In genomic region chr1:41660570-41661427, GRCh38 we compare ENCODE assay signal across 2 cellular contexts.
TF ChIP-seq lines count a peak whose summit lies in the region.

No MANE protein-coding gene starts in this region.

TF ChIP-seq in A549, 52 proteins besides CTCF, POLR2A, EP300 and RAD21 (continued from another document):
- no peak for TF ChIP-seq E2F6 (IDR thresholded peaks at IDR 0.05; ENCODE audit: borderline replicate concordance, low read depth)

TF ChIP-seq in GM23338, 12 proteins besides CTCF, POLR2A, EP300 and RAD21 (continued from another document):
- TF ChIP-seq, protein P1, sequence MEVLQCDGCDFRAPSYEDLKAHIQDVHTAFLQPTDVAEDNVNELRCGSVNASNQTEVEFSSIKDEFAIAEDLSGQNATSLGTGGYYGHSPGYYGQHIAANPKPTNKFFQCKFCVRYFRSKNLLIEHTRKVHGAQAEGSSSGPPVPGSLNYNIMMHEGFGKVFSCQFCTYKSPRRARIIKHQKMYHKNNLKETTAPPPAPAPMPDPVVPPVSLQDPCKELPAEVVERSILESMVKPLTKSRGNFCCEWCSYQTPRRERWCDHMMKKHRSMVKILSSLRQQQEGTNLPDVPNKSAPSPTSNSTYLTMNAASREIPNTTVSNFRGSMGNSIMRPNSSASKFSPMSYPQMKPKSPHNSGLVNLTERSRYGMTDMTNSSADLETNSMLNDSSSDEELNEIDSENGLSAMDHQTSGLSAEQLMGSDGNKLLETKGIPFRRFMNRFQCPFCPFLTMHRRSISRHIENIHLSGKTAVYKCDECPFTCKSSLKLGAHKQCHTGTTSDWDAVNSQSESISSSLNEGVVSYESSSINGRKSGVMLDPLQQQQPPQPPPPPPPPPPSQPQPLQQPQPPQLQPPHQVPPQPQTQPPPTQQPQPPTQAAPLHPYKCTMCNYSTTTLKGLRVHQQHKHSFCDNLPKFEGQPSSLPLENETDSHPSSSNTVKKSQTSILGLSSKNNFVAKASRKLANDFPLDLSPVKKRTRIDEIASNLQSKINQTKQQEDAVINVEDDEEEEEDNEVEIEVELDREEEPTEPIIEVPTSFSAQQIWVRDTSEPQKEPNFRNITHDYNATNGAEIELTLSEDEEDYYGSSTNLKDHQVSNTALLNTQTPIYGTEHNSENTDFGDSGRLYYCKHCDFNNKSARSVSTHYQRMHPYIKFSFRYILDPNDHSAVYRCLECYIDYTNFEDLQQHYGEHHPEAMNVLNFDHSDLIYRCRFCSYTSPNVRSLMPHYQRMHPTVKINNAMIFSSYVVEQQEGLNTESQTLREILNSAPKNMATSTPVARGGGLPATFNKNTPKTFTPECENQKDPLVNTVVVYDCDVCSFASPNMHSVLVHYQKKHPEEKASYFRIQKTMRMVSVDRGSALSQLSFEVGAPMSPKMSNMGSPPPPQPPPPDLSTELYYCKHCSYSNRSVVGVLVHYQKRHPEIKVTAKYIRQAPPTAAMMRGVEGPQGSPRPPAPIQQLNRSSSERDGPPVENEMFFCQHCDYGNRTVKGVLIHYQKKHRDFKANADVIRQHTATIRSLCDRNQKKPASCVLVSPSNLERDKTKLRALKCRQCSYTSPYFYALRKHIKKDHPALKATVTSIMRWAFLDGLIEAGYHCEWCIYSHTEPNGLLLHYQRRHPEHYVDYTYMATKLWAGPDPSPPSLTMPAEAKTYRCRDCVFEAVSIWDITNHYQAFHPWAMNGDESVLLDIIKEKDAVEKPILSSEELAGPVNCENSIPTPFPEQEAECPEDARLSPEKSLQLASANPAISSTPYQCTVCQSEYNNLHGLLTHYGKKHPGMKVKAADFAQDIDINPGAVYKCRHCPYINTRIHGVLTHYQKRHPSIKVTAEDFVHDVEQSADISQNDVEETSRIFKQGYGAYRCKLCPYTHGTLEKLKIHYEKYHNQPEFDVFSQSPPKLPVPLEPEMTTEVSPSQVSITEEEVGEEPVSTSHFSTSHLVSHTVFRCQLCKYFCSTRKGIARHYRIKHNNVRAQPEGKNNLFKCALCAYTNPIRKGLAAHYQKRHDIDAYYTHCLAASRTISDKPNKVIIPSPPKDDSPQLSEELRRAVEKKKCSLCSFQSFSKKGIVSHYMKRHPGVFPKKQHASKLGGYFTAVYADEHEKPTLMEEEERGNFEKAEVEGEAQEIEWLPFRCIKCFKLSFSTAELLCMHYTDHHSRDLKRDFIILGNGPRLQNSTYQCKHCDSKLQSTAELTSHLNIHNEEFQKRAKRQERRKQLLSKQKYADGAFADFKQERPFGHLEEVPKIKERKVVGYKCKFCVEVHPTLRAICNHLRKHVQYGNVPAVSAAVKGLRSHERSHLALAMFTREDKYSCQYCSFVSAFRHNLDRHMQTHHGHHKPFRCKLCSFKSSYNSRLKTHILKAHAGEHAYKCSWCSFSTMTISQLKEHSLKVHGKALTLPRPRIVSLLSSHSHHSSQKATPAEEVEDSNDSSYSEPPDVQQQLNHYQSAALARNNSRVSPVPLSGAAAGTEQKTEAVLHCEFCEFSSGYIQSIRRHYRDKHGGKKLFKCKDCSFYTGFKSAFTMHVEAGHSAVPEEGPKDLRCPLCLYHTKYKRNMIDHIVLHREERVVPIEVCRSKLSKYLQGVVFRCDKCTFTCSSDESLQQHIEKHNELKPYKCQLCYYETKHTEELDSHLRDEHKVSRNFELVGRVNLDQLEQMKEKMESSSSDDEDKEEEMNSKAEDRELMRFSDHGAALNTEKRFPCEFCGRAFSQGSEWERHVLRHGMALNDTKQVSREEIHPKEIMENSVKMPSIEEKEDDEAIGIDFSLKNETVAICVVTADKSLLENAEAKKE (CRISPR knock-in tag; IDR thresholded peaks at IDR 0.05): no peak
- no peak for TF ChIP-seq STAT1 (IDR thresholded peaks at IDR 0.05; ENCODE audit: unreplicated experiment)
- no peak for TF ChIP-seq CREB1 (CRISPR knock-in tag; IDR thresholded peaks at IDR 0.05; ENCODE audit: low read depth)
- TF ChIP-seq ZNF114 (CRISPR knock-in tag; IDR thresholded peaks at IDR 0.05): no peak
- TF ChIP-seq EZH2phosphoT487 (IDR thresholded peaks at IDR 0.05; ENCODE audit: unreplicated experiment): no peak
- no peak for TF ChIP-seq POLR2AphosphoS5 (IDR thresholded peaks at IDR 0.05; ENCODE audit: low read depth)
- TF ChIP-seq, protein P2, sequence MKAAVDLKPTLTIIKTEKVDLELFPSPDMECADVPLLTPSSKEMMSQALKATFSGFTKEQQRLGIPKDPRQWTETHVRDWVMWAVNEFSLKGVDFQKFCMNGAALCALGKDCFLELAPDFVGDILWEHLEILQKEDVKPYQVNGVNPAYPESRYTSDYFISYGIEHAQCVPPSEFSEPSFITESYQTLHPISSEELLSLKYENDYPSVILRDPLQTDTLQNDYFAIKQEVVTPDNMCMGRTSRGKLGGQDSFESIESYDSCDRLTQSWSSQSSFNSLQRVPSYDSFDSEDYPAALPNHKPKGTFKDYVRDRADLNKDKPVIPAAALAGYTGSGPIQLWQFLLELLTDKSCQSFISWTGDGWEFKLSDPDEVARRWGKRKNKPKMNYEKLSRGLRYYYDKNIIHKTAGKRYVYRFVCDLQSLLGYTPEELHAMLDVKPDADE (IDR thresholded peaks at IDR 0.05): no peak
